31 cellular contexts compared by ENCODE assay signal in genomic region chr11:12890476-12890875, GRCh38.
DNase-seq lines count a peak whose midpoint lies in the region; TF ChIP-seq lines count a peak whose summit lies in the region.
"Had no signal": no experiment of that assay in that cellular context is flagged by ENCODE, and none has a peak within 500 bp of the region (broad histone marks: within the 10 kb centered on the region; RNA-seq: fewer than 3 reads in every experiment).

No MANE protein-coding gene starts in this region.

- intact Hi-C loops in testis (cut with DNase I; ENCODE audit: low total_unique reads), result loop anchor here (5.0 to 10.0 kb wide), 2 partner anchors 216 to 558 kb away; partner anchors contain the start of gene TEAD1

- H3K4me3 Mint-ChIP-seq in chondrocyte (ENCODE audit: unreplicated experiment) (no peak overlapping the region), glutamatergic neuron (ENCODE audit: unreplicated experiment) (no peak overlapping the region)
- H3K4me3 Mint-ChIP-seq: activated CD4-positive, alpha-beta T cell treated with anti-CD3 and anti-CD28 coated beads, Interleukin-2, amount 10 ng/mL, durations not matched to agents 24 days and 14 days; endodermal cell; stimulated activated naive CD8-positive, alpha-beta T cell treated with anti-CD3 and anti-CD28 coated beads, Interleukin-15, Interleukin-2, amounts not matched to agents 100 ng/mL and 50 ng/mL, for 24 hours; WTC11 had no signal

- 79 to 92% methylated on average over 4 to 5 of the region's 5 CpGs for WGBS in testis, 2 donors

- H3K4me1 ChIP-seq in muscle layer of colon (ENCODE audit: insufficient read depth, low read length) (peaks cover 51% of the 10 kb centered on the region), subcutaneous abdominal adipose tissue (ENCODE audit: control insufficient read depth in 5 of 5, insufficient read depth in 5 of 5, low read length in 5 of 5) (peaks cover 0 to 47% (median 43%) of the 10 kb centered on the region in 5 donors), testis (peaks cover 16% of the 10 kb centered on the region)

- CTCF ChIA-PET in RWPE1 (lab: Yijun Ruan, JAX), result interaction anchor here (0.6 to 1.2 kb wide), 2 partner anchors 243 to 291 kb away, joined by 3 to 4 read pairs; no protein-coding TSS in a partner anchor

- H3K27me3 ChIP-seq in muscle layer of colon (ENCODE audit: control insufficient read depth in 1 of 2, insufficient read depth in 2 of 2, low read length in 2 of 2) (no peaks in the 10 kb centered on the region), subcutaneous abdominal adipose tissue (ENCODE audit: control insufficient read depth in 5 of 5, insufficient read depth in 4 of 5, low read length in 5 of 5) (no peaks in the 10 kb centered on the region), brain microvascular endothelial cell (replicated peaks) (no peaks in the 10 kb centered on the region), testis (no peaks in the 10 kb centered on the region)
- H3K27me3 ChIP-seq: BLaER1 treated with 17β-estradiol and CSF1 and Interleukin-3, amounts not matched to agents 10 nM and 100 nM; ovary; upper lobe of left lung had no signal

- in situ Hi-C loops in brain microvascular endothelial cell (cut with HindIII; ENCODE audit: low pct_ligation_motif_present, low sequenced_read_pairs), result no loop called here

- H3K27me3 Mint-ChIP-seq in chondrocyte (ENCODE audit: low read depth) (no peaks in the 10 kb centered on the region), glutamatergic neuron (ENCODE audit: unreplicated experiment) (peaks cover 5% of the 10 kb centered on the region)

- no peaks in the 10 kb centered on the region for H3K9me3 ChIP-seq in muscle layer of colon (ENCODE audit: low read length)
- no peaks in the 10 kb centered on the region for H3K9me3 ChIP-seq in subcutaneous abdominal adipose tissue (ENCODE audit: control insufficient read depth in 5 of 5, low read length in 5 of 5)
- no peaks in the 10 kb centered on the region for H3K9me3 ChIP-seq in testis
- H3K9me3 ChIP-seq: BLaER1 treated with 17β-estradiol and CSF1 and Interleukin-3, amounts not matched to agents 10 nM and 100 nM; HAP-1; ovary; upper lobe of left lung had no signal

- H3K36me3 Mint-ChIP-seq in chondrocyte (ENCODE audit: low read depth) (peaks cover 10% of the 10 kb centered on the region), glutamatergic neuron (ENCODE audit: unreplicated experiment) (no peaks in the 10 kb centered on the region)
- H3K36me3 Mint-ChIP-seq: activated naive CD4-positive, alpha-beta T cell treated with anti-CD3 and anti-CD28 coated beads, Interleukin-2, amount 50 U/mL, for 72 hours had no signal

- no peak overlapping the region for H3K9ac ChIP-seq in muscle layer of colon (ENCODE audit: low read length)
- H3K9ac ChIP-seq in subcutaneous abdominal adipose tissue (ENCODE audit: low read length in 5 of 5), result no peak overlapping the region
- H3K9ac ChIP-seq: BLaER1 treated with 17β-estradiol and CSF1 and Interleukin-3, amounts not matched to agents 10 nM and 100 nM had no signal

- TF ChIP-seq CTCF in RWPE1 (conservative IDR thresholded peaks at IDR 0.05; ENCODE audit: low read depth), result no peak
- no peak for TF ChIP-seq CTCF in chondrocyte (IDR thresholded peaks at IDR 0.05)
- no peak for TF ChIP-seq CTCF in glutamatergic neuron (IDR thresholded peaks at IDR 0.05; ENCODE audit: partially characterized antibody, unreplicated experiment)
- TF ChIP-seq CTCF in brain microvascular endothelial cell (IDR thresholded peaks at IDR 0.05; ENCODE audit: low read depth, low read length, missing control alignments), result no peak
- TF ChIP-seq CTCF in testis (IDR thresholded peaks at IDR 0.05), result no peak

- H3K4me3 ChIP-seq in muscle layer of colon (ENCODE audit: low read depth in 1 of 2, low read length in 2 of 2), result no peak overlapping the region
- H3K4me3 ChIP-seq in subcutaneous abdominal adipose tissue (ENCODE audit: low read depth in 1 of 5, low read length in 5 of 5), result no peak overlapping the region
- H3K4me3 ChIP-seq in brain microvascular endothelial cell (ENCODE audit: low read depth, low read length), result no peak overlapping the region
- no peak overlapping the region for H3K4me3 ChIP-seq in testis
- H3K4me3 ChIP-seq: BLaER1 treated with 17β-estradiol and CSF1 and Interleukin-3, amounts not matched to agents 10 nM and 100 nM; HAP-1; lung; ovary; upper lobe of left lung had no signal

- peak overlapping the region; percentile 36 for H3K27ac Mint-ChIP-seq in chondrocyte (ENCODE audit: unreplicated experiment)
- no peak overlapping the region for H3K27ac Mint-ChIP-seq in glutamatergic neuron (ENCODE audit: unreplicated experiment)
- H3K27ac Mint-ChIP-seq: activated CD4-positive, alpha-beta T cell treated with anti-CD3 and anti-CD28 coated beads, Interleukin-2, amount 10 ng/mL, durations not matched to agents 24 days and 14 days; activated naive CD4-positive, alpha-beta T cell treated with anti-CD3 and anti-CD28 coated beads, Interleukin-2, amount 50 U/mL, for 72 hours; stimulated activated naive CD8-positive, alpha-beta T cell treated with anti-CD3 and anti-CD28 coated beads, Interleukin-15, Interleukin-2, amounts not matched to agents 100 ng/mL and 50 ng/mL, for 24 hours had no signal

- POLR2A ChIA-PET in RWPE1 (lab: Yijun Ruan, JAX; ENCODE audit: low non-redundant PET), result no interaction called here

- H3K36me3 ChIP-seq in muscle layer of colon (ENCODE audit: insufficient read depth, low read length) (peaks cover 6% of the 10 kb centered on the region), subcutaneous abdominal adipose tissue (ENCODE audit: control insufficient read depth in 5 of 5, insufficient read depth in 5 of 5, low read length in 5 of 5) (peaks cover 6 to 12% (median 9%) of the 10 kb centered on the region in 5 donors), brain microvascular endothelial cell (replicated peaks) (peaks cover 34% of the 10 kb centered on the region), testis (ENCODE audit: low read depth, missing control alignments) (no peaks in the 10 kb centered on the region)
- H3K36me3 ChIP-seq: BLaER1 treated with 17β-estradiol and CSF1 and Interleukin-3, amounts not matched to agents 10 nM and 100 nM; ovary had no signal

- H3K27ac ChIP-seq in RWPE1, result 0 out of 2 replicates have a peak overlapping the region, but pooled peaks have one; percentile 26
- H3K27ac ChIP-seq in muscle layer of colon (ENCODE audit: low read depth, low read length), result peak overlapping the region; percentile 87
- H3K27ac ChIP-seq in subcutaneous abdominal adipose tissue (ENCODE audit: low read depth, low read length), result peak overlapping the region; percentile 88
- H3K27ac ChIP-seq in brain microvascular endothelial cell, result no peak overlapping the region
- no peak overlapping the region for H3K27ac ChIP-seq in testis
- H3K27ac ChIP-seq: BLaER1 treated with 17β-estradiol and CSF1 and Interleukin-3, amounts not matched to agents 10 nM and 100 nM; upper lobe of left lung had no signal

- DNase-seq in RWPE1 (ENCODE audit: low spot score) (no peak), chondrocyte (ENCODE audit: low spot score) (no peak), glutamatergic neuron (no peak), brain microvascular endothelial cell (no peak), testis (no peak)
- DNase-seq: activated CD4-positive, alpha-beta T cell treated with anti-CD3 and anti-CD28 coated beads, Interleukin-2, amount 10 ng/mL, durations not matched to agents 24 days and 14 days; activated CD8-positive, alpha-beta memory T cell treated with anti-CD3 and anti-CD28 coated beads for 24 hours; activated T-cell treated with anti-CD3 and anti-CD28 coated beads for 4 hours; aorta; central memory CD4-positive, alpha-beta T cell; dermis blood vessel endothelial cell; DMS53; endodermal cell; Karpas-422; kidney glomerular epithelial cell; NCI-H2029 treated with DMSO at 0.1 percent for 48 hours; NCI-H524 treated with DMSO at 0.1 percent for 48 hours; OCI-M1; ovary; retina; SHP77 treated with DMSO at 0.1 percent for 48 hours; stimulated activated CD4-positive, alpha-beta T cell treated with anti-CD3 and anti-CD28 coated beads, Interleukin-1b, Interleukin-23, amount 100 ng/mL, for 48 hours; upper lobe of left lung had no signal

- H3K9me3 Mint-ChIP-seq in chondrocyte (ENCODE audit: low read depth) (no peaks in the 10 kb centered on the region), glutamatergic neuron (ENCODE audit: unreplicated experiment) (peaks cover 3% of the 10 kb centered on the region)
- H3K9me3 Mint-ChIP-seq: activated CD4-positive, alpha-beta T cell treated with anti-CD3 and anti-CD28 coated beads, Interleukin-2, amount 10 ng/mL, durations not matched to agents 24 days and 14 days; activated naive CD4-positive, alpha-beta T cell treated with anti-CD3 and anti-CD28 coated beads, Interleukin-2, amount 50 U/mL, for 72 hours; endodermal cell; stimulated activated naive CD8-positive, alpha-beta T cell treated with anti-CD3 and anti-CD28 coated beads, Interleukin-15, Interleukin-2, amounts not matched to agents 100 ng/mL and 50 ng/mL, for 24 hours had no signal

- H3K4me1 Mint-ChIP-seq in chondrocyte (ENCODE audit: low read depth) (peaks cover 44% of the 10 kb centered on the region), glutamatergic neuron (ENCODE audit: low read depth, unreplicated experiment) (peaks cover 15% of the 10 kb centered on the region)
- H3K4me1 Mint-ChIP-seq: activated CD4-positive, alpha-beta T cell treated with anti-CD3 and anti-CD28 coated beads, Interleukin-2, amount 10 ng/mL, durations not matched to agents 24 days and 14 days had no signal

- TF ChIP-seq POLR2A in testis (IDR thresholded peaks at IDR 0.05), result no peak

Comparison
In these comparisons a context has a peak if more than half of its experiments do, and no peak if none do; other contexts are left out.
1. H3K27ac ChIP-seq: peak in RWPE1 (single experiment), muscle layer of colon (single experiment) and subcutaneous abdominal adipose tissue (single experiment); none in brain microvascular endothelial cell (single experiment) and testis (0 of 2).